ENCODE assay signal across 18 cellular contexts in the genomic region with DNA sequence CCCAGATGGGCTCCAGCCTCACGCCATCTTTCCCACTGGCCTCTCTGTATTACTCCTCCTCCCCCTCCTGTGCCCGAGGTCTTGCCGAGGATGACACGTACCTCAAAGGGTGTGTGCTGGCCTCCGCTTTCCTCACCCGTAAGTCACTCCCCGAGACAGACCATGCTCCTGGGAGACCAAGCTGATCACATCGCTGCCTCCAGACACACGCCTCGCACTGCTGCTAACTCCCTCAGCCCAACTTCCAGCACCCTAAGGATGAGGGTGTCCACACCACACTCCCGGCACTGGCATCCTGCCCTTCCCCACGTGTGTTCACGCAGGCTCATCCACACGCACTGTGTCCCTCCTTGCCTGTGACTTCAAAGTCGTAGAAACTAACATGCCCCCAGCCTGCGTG. TPM values are rescaled to one million over a fixed set of nuclear protein-coding genes. Genes with fewer than 3 reads are reported as not detected.
DNase-seq lines count a peak whose midpoint lies in the region; ATAC-seq, FAIRE-seq and TF ChIP-seq lines count a peak whose summit lies in the region.
"Had no signal": no experiment of that assay in that cellular context is flagged by ENCODE, and none has a peak within 500 bp of the region (broad histone marks: within the 10 kb centered on the region; RNA-seq: fewer than 3 reads in every experiment).

No MANE protein-coding gene starts in this region.

- H3K4me1 Mint-ChIP-seq in MCF 10A (ENCODE audit: insufficient read depth, unreplicated experiment): no peaks in the 10 kb centered on the region
- H3K4me1 Mint-ChIP-seq in T-helper 17 cell: peaks cover 10% of the 10 kb centered on the region
- H3K4me1 Mint-ChIP-seq in stimulated activated memory B cell treated with anti-CD40 and anti-IgM and Interleukin-4, amounts not matched to agents 10 μg/mL and 1 μg/mL and 100 μg/mL, for 72 hours: peaks cover 56% of the 10 kb centered on the region
- peaks cover 2% of the 10 kb centered on the region for H3K4me1 Mint-ChIP-seq in activated CD8-positive, alpha-beta T cell treated with anti-CD3 and anti-CD28 coated beads for 36 hours (ENCODE audit: low read depth)
- H3K4me1 Mint-ChIP-seq: GM23338 had no signal

- H3K9me3 Mint-ChIP-seq in MCF 10A (ENCODE audit: unreplicated experiment): no peaks in the 10 kb centered on the region
- no peaks in the 10 kb centered on the region for H3K9me3 Mint-ChIP-seq in stimulated activated memory B cell treated with anti-CD40 and anti-IgM and Interleukin-4, amounts not matched to agents 10 μg/mL and 1 μg/mL and 100 μg/mL, for 72 hours
- H3K9me3 Mint-ChIP-seq in activated CD8-positive, alpha-beta T cell treated with anti-CD3 and anti-CD28 coated beads for 36 hours: no peaks in the 10 kb centered on the region
- H3K9me3 Mint-ChIP-seq: GM23338 had no signal

- H3K27ac Mint-ChIP-seq in MCF 10A (ENCODE audit: low read depth, unreplicated experiment) (peak overlapping the region; percentile 66), T-helper 17 cell (peak overlapping the region; percentile 72)
- peak overlapping the region; percentile 93 for H3K27ac Mint-ChIP-seq in stimulated activated memory B cell treated with anti-CD40 and anti-IgM and Interleukin-4, amounts not matched to agents 10 μg/mL and 1 μg/mL and 100 μg/mL, for 72 hours
- H3K27ac Mint-ChIP-seq in activated CD8-positive, alpha-beta T cell treated with anti-CD3 and anti-CD28 coated beads for 36 hours: no peak overlapping the region
- H3K27ac Mint-ChIP-seq: GM23338 had no signal

- H3K4me3 Mint-ChIP-seq in MCF 10A (ENCODE audit: unreplicated experiment) (no peak overlapping the region), T-helper 17 cell (no peak overlapping the region)
- H3K4me3 Mint-ChIP-seq in stimulated activated memory B cell treated with anti-CD40 and anti-IgM and Interleukin-4, amounts not matched to agents 10 μg/mL and 1 μg/mL and 100 μg/mL, for 72 hours: no peak overlapping the region
- H3K4me3 Mint-ChIP-seq in activated CD8-positive, alpha-beta T cell treated with anti-CD3 and anti-CD28 coated beads for 36 hours: no peak overlapping the region
- H3K4me3 Mint-ChIP-seq: GM23338 had no signal

- no peak overlapping the region for H3K4me2 ChIP-seq in mammary epithelial cell (ENCODE audit: insufficient read depth, low read depth, low read length)
- H3K4me2 ChIP-seq: GM23338, PC-9 had no signal

- no peak for FAIRE-seq in H54 (lab: Jason Lieb, UNC)
- FAIRE-seq: A204.1, GM12892, K562 had no signal

- H3K36me3 ChIP-seq in mammary epithelial cell (ENCODE audit: insufficient read depth, low read length) (no peaks in the 10 kb centered on the region), lower lobe of right lung (peaks cover 48% of the 10 kb centered on the region)

- no peak overlapping the region for H3K9ac ChIP-seq in mammary epithelial cell (ENCODE audit: insufficient read depth, low read length)

- no peak for DNase-seq in MCF 10A (ENCODE audit: unreplicated experiment)
- no peak for DNase-seq in mammary epithelial cell
- DNase-seq in T-helper 17 cell: no peak
- DNase-seq in lower lobe of right lung: peak; percentile 41
- DNase-seq in H54 (ENCODE audit: insufficient read length, low spot score): no peak
- DNase-seq in activated CD8-positive, alpha-beta T cell treated with anti-CD3 and anti-CD28 coated beads for 36 hours: no peak
- DNase-seq: NCI-H1436 treated with DMSO at 0.1 percent for 48 hours; NCI-H526 treated with DMSO at 0.1 percent for 48 hours; NK-92 treated with Interleukin-12 subunit alpha and Interleukin-12 subunit beta, amount 100 ng/mL, for 24 hours; SHP77 treated with DMSO at 0.1 percent for 48 hours had no signal

- peaks cover 23% of the 10 kb centered on the region for H3K36me3 Mint-ChIP-seq in MCF 10A (ENCODE audit: insufficient read depth, unreplicated experiment)
- peaks cover 10% of the 10 kb centered on the region for H3K36me3 Mint-ChIP-seq in T-helper 17 cell (ENCODE audit: low read depth)
- H3K36me3 Mint-ChIP-seq in stimulated activated memory B cell treated with anti-CD40 and anti-IgM and Interleukin-4, amounts not matched to agents 10 μg/mL and 1 μg/mL and 100 μg/mL, for 72 hours: peaks cover 73% of the 10 kb centered on the region
- peaks cover 12% of the 10 kb centered on the region for H3K36me3 Mint-ChIP-seq in activated CD8-positive, alpha-beta T cell treated with anti-CD3 and anti-CD28 coated beads for 36 hours (ENCODE audit: low read depth)

- no peaks in the 10 kb centered on the region for H3K79me2 ChIP-seq in mammary epithelial cell (ENCODE audit: insufficient read depth, low read length)

- no peak for TF ChIP-seq POLR2A in H54 (IDR thresholded peaks at IDR 0.05; ENCODE audit: low read depth, low read length)

- H3K4me3 ChIP-seq in mammary epithelial cell (replicated peaks in 1 of 3; ENCODE audit: insufficient read depth in 1 of 3, low read depth in 2 of 3, low read length in 3 of 3) (no peak overlapping the region), lower lobe of right lung (no peak overlapping the region)
- H3K4me3 ChIP-seq: GM23338, K562, PC-9 had no signal

- no peaks in the 10 kb centered on the region for H4K20me1 ChIP-seq in mammary epithelial cell (ENCODE audit: insufficient read depth, low read length)

- CTCF ChIA-PET in MCF 10A (lab: Yijun Ruan, JAX) (interaction anchor here (0.6 to 1.5 kb wide), 7 partner anchors 8 to 265 kb away, joined by 3 to 5 read pairs (median 5); no protein-coding TSS in a partner anchor), mammary epithelial cell (lab: Charles Lee; ENCODE audit: low non-redundant PET) (no interaction called here)
- CTCF ChIA-PET in activated CD8-positive, alpha-beta T cell treated with anti-CD3 and anti-CD28 coated beads for 36 hours (lab: Charles Lee): interaction anchor here (0.9 to 1.4 kb wide), 3 partner anchors 13 to 630 kb away, joined by 3 to 4 read pairs (median 4); no protein-coding TSS in a partner anchor

- no peaks in the 10 kb centered on the region for H3K27me3 ChIP-seq in mammary epithelial cell (ENCODE audit: insufficient read depth, low read length)
- H3K27me3 ChIP-seq in lower lobe of right lung (ENCODE audit: low read depth): no peaks in the 10 kb centered on the region

- H3K27me3 Mint-ChIP-seq in MCF 10A (ENCODE audit: insufficient read depth, unreplicated experiment) (no peaks in the 10 kb centered on the region), T-helper 17 cell (no peaks in the 10 kb centered on the region)
- no peaks in the 10 kb centered on the region for H3K27me3 Mint-ChIP-seq in stimulated activated memory B cell treated with anti-CD40 and anti-IgM and Interleukin-4, amounts not matched to agents 10 μg/mL and 1 μg/mL and 100 μg/mL, for 72 hours
- no peaks in the 10 kb centered on the region for H3K27me3 Mint-ChIP-seq in activated CD8-positive, alpha-beta T cell treated with anti-CD3 and anti-CD28 coated beads for 36 hours

- no peak overlapping the region for H3K27ac ChIP-seq in mammary epithelial cell (ENCODE audit: insufficient read depth, low read depth, low read length)
- no peak overlapping the region for H3K27ac ChIP-seq in lower lobe of right lung
- H3K27ac ChIP-seq: HL-60, PC-9 had no signal

- ATAC-seq in T-helper 17 cell (no peak), lower lobe of right lung (no peak), GM19351 (IDR thresholded peaks at IDR 0.05; ENCODE audit: unreplicated experiment) (no peak)
- ATAC-seq in stimulated activated memory B cell treated with anti-CD40 and anti-IgM and Interleukin-4, amounts not matched to agents 10 μg/mL and 1 μg/mL and 100 μg/mL, for 72 hours: no peak
- no peak for ATAC-seq in activated CD8-positive, alpha-beta T cell treated with anti-CD3 and anti-CD28 coated beads for 36 hours

- in situ Hi-C loops in mammary epithelial cell (cut with MboI; ENCODE audit: low sequenced_read_pairs in 2 of 2): loop anchor here in 1 of 2 donors (25.0 kb wide), 1 partner anchor 621 kb away; no protein-coding TSS in a partner anchor

- intact Hi-C loops in MCF 10A (cut with micrococcal nuclease): loop anchor here (2.0 to 10.0 kb wide), 2 partner anchors 396 to 544 kb away; no protein-coding TSS in a partner anchor
- intact Hi-C loops in mammary epithelial cell (cut with micrococcal nuclease): loop anchor here (1.0 to 5.0 kb wide), 3 partner anchors 396 to 629 kb away; no protein-coding TSS in a partner anchor
- intact Hi-C loops in lower lobe of right lung (cut with DNase I): no loop called here
- intact Hi-C loops in activated CD8-positive, alpha-beta T cell treated with anti-CD3 and anti-CD28 coated beads for 36 hours (cut with micrococcal nuclease): no loop called here

- H3K9me3 ChIP-seq in mammary epithelial cell (replicated peaks; ENCODE audit: insufficient read depth, low read length) (no peaks in the 10 kb centered on the region), T-helper 17 cell (ENCODE audit: control insufficient read depth, low read length, poor library complexity, severe bottlenecking) (no peaks in the 10 kb centered on the region), lower lobe of right lung (no peaks in the 10 kb centered on the region)

- dilution Hi-C loops in mammary epithelial cell (cut with HindIII; ENCODE audit: low sequenced_read_pairs): loop anchor here (5.0 kb wide), 1 partner anchor 171 kb away; no protein-coding TSS in a partner anchor

- POLR2A ChIA-PET in MCF 10A (lab: Yijun Ruan, JAX): interaction anchor here (0.7 kb wide), 1 partner anchor 31 kb away, joined by 3 read pairs; no protein-coding TSS in a partner anchor
- POLR2A ChIA-PET in activated CD8-positive, alpha-beta T cell treated with anti-CD3 and anti-CD28 coated beads for 36 hours (lab: Charles Lee): no interaction called here

- TF ChIP-seq CTCF in MCF 10A (IDR thresholded peaks at IDR 0.05; ENCODE audit: unreplicated experiment) (no peak), mammary epithelial cell (conservative IDR thresholded peaks at IDR 0.05 in 1 of 2, IDR thresholded peaks at IDR 0.05 in 1 of 2; ENCODE audit: extremely low read depth in 1 of 2, insufficient read depth in 1 of 2, low read depth in 1 of 2, low read length in 2 of 2) (no peak), lower lobe of right lung (IDR thresholded peaks at IDR 0.05) (no peak)
- no peak for TF ChIP-seq CTCF in activated CD8-positive, alpha-beta T cell treated with anti-CD3 and anti-CD28 coated beads for 36 hours (IDR thresholded peaks at IDR 0.05)

- WGBS in mammary epithelial cell (ENCODE audit: low coverage, missing lambda C conversion rate): 98% methylated on average over 15 of the region's 16 CpGs

- BruUV-seq in MCF 10A (replicated peaks; lab: Mats Ljungman, UMichigan) (no TSS peak), mammary epithelial cell (replicated peaks; lab: Mats Ljungman, UMichigan) (no TSS peak)

- H2AFZ ChIP-seq in mammary epithelial cell (ENCODE audit: low read depth, low read length): no peak overlapping the region
- H2AFZ ChIP-seq: GM23338, PC-9 had no signal

- H3K4me1 ChIP-seq in mammary epithelial cell (ENCODE audit: insufficient read depth, low read length) (peaks cover 5% of the 10 kb centered on the region), lower lobe of right lung (no peaks in the 10 kb centered on the region)

RNA-seq across cellular contexts. Expression of gene MAD1L1, which starts 24.0 kb away (rescaled TPM):
- total RNA-seq in MCF 10A (2022) (25.2 and 32.0 TPM in 2 replicates), mammary epithelial cell (10 to 100 TPM; 20.7 to 35.4 TPM), T-helper 17 cell (100 to 1,000 TPM in 1 of 2 donors, 10 to 100 TPM in 1; 81.3 to 115 TPM), lower lobe of right lung (44.5 TPM)
- 17.7 TPM for polyA plus RNA-seq in mammary epithelial cell
- 32.0 TPM for polyA minus RNA-seq in mammary epithelial cell
- 10 to 100 TPM; 40.0 to 44.7 TPM for total RNA-seq in activated CD8-positive, alpha-beta T cell treated with anti-CD3 and anti-CD28 coated beads for 36 hours

RNA-seq across cellular contexts. Expression of gene MRM2, which starts 33.3 kb away (rescaled TPM):
- total RNA-seq in MCF 10A (2022): 26.9 and 32.1 TPM in 2 replicates
- total RNA-seq in mammary epithelial cell: 10 to 100 TPM; 14.0 to 29.9 TPM
- 27.5 TPM for polyA plus RNA-seq in mammary epithelial cell
- 5.1 TPM for polyA minus RNA-seq in mammary epithelial cell
- total RNA-seq in T-helper 17 cell: 1 to 10 TPM; 4.1 to 4.2 TPM
- 22.6 TPM for total RNA-seq in lower lobe of right lung
- 10 to 100 TPM; 30.3 to 31.9 TPM for total RNA-seq in activated CD8-positive, alpha-beta T cell treated with anti-CD3 and anti-CD28 coated beads for 36 hours

RNA-seq across cellular contexts. Expression of gene NUDT1, which starts 33.3 kb away (rescaled TPM):
- 20.3 and 27.2 TPM in 2 replicates for total RNA-seq in MCF 10A (2022)
- 10 to 100 TPM in 1 of 2 donors, 1 to 10 TPM in 1; 5.7 to 26.4 TPM for total RNA-seq in mammary epithelial cell
- polyA plus RNA-seq in mammary epithelial cell: 39.0 TPM
- polyA minus RNA-seq in mammary epithelial cell: 7.5 TPM
- 10 to 100 TPM; 12.7 to 16.2 TPM for total RNA-seq in T-helper 17 cell
- 10.2 TPM for total RNA-seq in lower lobe of right lung
- 10 to 100 TPM; 90.2 to 93.9 TPM for total RNA-seq in activated CD8-positive, alpha-beta T cell treated with anti-CD3 and anti-CD28 coated beads for 36 hours

Comparison
In these comparisons a context has a peak if more than half of its experiments do, and no peak if none do; other contexts are left out.
1. intact Hi-C loops: an anchor here in MCF 10A (2.0 to 10.0 kb wide) and mammary epithelial cell (1.0 to 5.0 kb wide); none called in lower lobe of right lung and activated CD8-positive, alpha-beta T cell treated with anti-CD3 and anti-CD28 coated beads for 36 hours.